ENCODE assay signal across 35 cellular contexts in genomic region chr5:5551499-5551898, GRCh38.
"Had no signal": no experiment of that assay in that cellular context is flagged by ENCODE, and none has a peak within 500 bp of the region (broad histone marks: within the 10 kb centered on the region; RNA-seq: fewer than 3 reads in every experiment).

No MANE protein-coding gene starts in this region.

- DNase-seq: activated B cell treated with CpG ODN at 0.5 μM for 24 hours; activated CD4-positive, alpha-beta memory T cell treated with anti-CD3 and anti-CD28 coated beads for 36 hours; activated CD4-positive, alpha-beta T cell treated with anti-CD3 and anti-CD28 coated beads for 4 hours; activated CD4-positive, alpha-beta T cell treated with anti-CD3 and anti-CD28 coated beads, Interleukin-2, amount 10 ng/mL, durations not matched to agents 24 days and 14 days; activated CD4-positive, alpha-beta T cell treated with anti-CD3 and anti-CD28 coated beads, Interleukin-2, amount 50 U/mL, for 1 hour; activated CD4-positive, alpha-beta T cell treated with anti-CD3 and anti-CD28 coated beads, Interleukin-2, amount 50 U/mL, for 4 hours; activated CD4-positive, CD25-positive, alpha-beta regulatory T cell treated with anti-CD3 and anti-CD28 coated beads, Interleukin-2, amount 50 U/mL, for 72 hours; activated CD8-positive, alpha-beta memory T cell treated with anti-CD3 and anti-CD28 coated beads, Interleukin-2, amount 50 U/mL, for 4 hours; activated CD8-positive, alpha-beta T cell treated with anti-CD3 and anti-CD28 coated beads for 36 hours; activated effector memory CD4-positive, alpha-beta T cell treated with anti-CD3 and anti-CD28 coated beads, Interleukin-2, amount 50 U/mL, for 16 hours; activated gamma-delta T cell treated with Interleukin-2 at 50 U/mL for 16 hours; activated naive CD4-positive, alpha-beta T cell treated with anti-CD3 and anti-CD28 coated beads, Interleukin-2, amount 50 U/mL, for 16 hours; activated naive CD4-positive, alpha-beta T cell treated with Interleukin-2 at 50 U/mL for 16 hours; activated naive CD8-positive, alpha-beta T cell treated with anti-CD3 and anti-CD28 coated beads for 36 hours; activated T-cell treated with anti-CD3 and anti-CD28 coated beads for 4 hours; activated T-cell treated with anti-CD3 and anti-CD28 coated beads, Interleukin-2, amount 50 U/mL, for 1 hour; activated T-cell treated with anti-CD3 and anti-CD28 coated beads, Interleukin-2, amount 50 U/mL, for 4 hours; activated T-cell treated with anti-CD3 and anti-CD28 coated beads, Interleukin-2, amount 50 U/mL, for 72 hours; adrenal gland; amniotic stem cell; aorta; body of pancreas; brain microvascular endothelial cell; central memory CD4-positive, alpha-beta T cell; cerebellar nuclear complex; T-helper 1 cell; T-helper 2 cell; T-helper 9 cell had no signal

- H3K27me3 ChIP-seq: adrenal gland, body of pancreas, brain microvascular endothelial cell, breast epithelium had no signal

- H3K9me3 Mint-ChIP-seq: activated naive CD4-positive, alpha-beta T cell treated with anti-CD3 and anti-CD28 coated beads, Interleukin-2, amount 50 U/mL, for 72 hours; activated T-helper 1 cell treated with anti-CD3 and anti-CD28 coated beads, Interleukin-12 subunit alpha, Interleukin-12 subunit beta, Interleukin-2, Interleukin-4 antibody, amounts not matched to agents 30 ng/mL and 10 ng/mL and 1 ng/mL, durations not matched to agents 14 hours and 24 hours and 36 hours had no signal

- H3K36me3 ChIP-seq: adrenal gland, brain microvascular endothelial cell, breast epithelium had no signal

- H3K4me3 ChIP-seq: adrenal gland, body of pancreas, breast epithelium had no signal

- H3K9me3 ChIP-seq: adrenal gland, body of pancreas, breast epithelium had no signal

- H3K27ac ChIP-seq: adrenal gland, body of pancreas, brain microvascular endothelial cell, breast epithelium, VCaP had no signal

- H3K36me3 Mint-ChIP-seq: activated CD4-positive, alpha-beta memory T cell treated with anti-CD3 and anti-CD28 coated beads for 36 hours; activated naive CD4-positive, alpha-beta T cell treated with anti-CD3 and anti-CD28 coated beads, Interleukin-2, amount 50 U/mL, for 72 hours; activated naive CD8-positive, alpha-beta T cell treated with anti-CD3 and anti-CD28 coated beads for 36 hours had no signal

- H3K4me1 Mint-ChIP-seq: activated B cell treated with CpG ODN at 0.5 μM for 24 hours; activated CD4-positive, alpha-beta T cell treated with anti-CD3 and anti-CD28 coated beads, Interleukin-2, amount 10 ng/mL, durations not matched to agents 24 days and 14 days; activated naive CD8-positive, alpha-beta T cell treated with anti-CD3 and anti-CD28 coated beads for 36 hours; activated T-helper 17 cell treated with anti-CD3 and anti-CD28 coated beads, Interleukin-2, amount 50 U/mL, for 72 hours had no signal

- H3K27ac Mint-ChIP-seq: activated B cell treated with CpG ODN at 0.5 μM for 24 hours; activated CD4-positive, alpha-beta memory T cell treated with anti-CD3 and anti-CD28 coated beads for 36 hours; activated CD4-positive, alpha-beta T cell treated with anti-CD3 and anti-CD28 coated beads, Interleukin-2, amount 10 ng/mL, durations not matched to agents 24 days and 14 days; activated CD8-positive, alpha-beta T cell treated with anti-CD3 and anti-CD28 coated beads for 36 hours; activated naive CD4-positive, alpha-beta T cell treated with anti-CD3 and anti-CD28 coated beads, Interleukin-2, amount 50 U/mL, for 72 hours; activated naive CD8-positive, alpha-beta T cell treated with anti-CD3 and anti-CD28 coated beads for 36 hours; activated T-cell treated with anti-CD3 and anti-CD28 coated beads, Interleukin-2, amount 50 U/mL, for 72 hours; activated T-helper 1 cell treated with anti-CD3 and anti-CD28 coated beads, Interleukin-12 subunit alpha, Interleukin-12 subunit beta, Interleukin-2, Interleukin-4 antibody, amounts not matched to agents 30 ng/mL and 10 ng/mL and 1 ng/mL, durations not matched to agents 14 hours and 24 hours and 36 hours; activated T-helper 17 cell treated with anti-CD3 and anti-CD28 coated beads, Interleukin-2, amount 50 U/mL, for 72 hours; T-helper 1 cell treated with Interleukin-12 subunit alpha and Interleukin-12 subunit beta and Interleukin-4 antibody, amounts not matched to agents 30 μg/mL and 1 μg/mL, for 36 hours; T-helper 2 cell treated with Interferon-gamma antibody and Interleukin-4, amounts not matched to agents 5 μg/mL and 100 μg/mL, for 36 hours had no signal

- H3K4me3 Mint-ChIP-seq: activated B cell treated with CpG ODN at 0.5 μM for 24 hours; activated CD4-positive, alpha-beta memory T cell treated with anti-CD3 and anti-CD28 coated beads for 36 hours; activated CD4-positive, alpha-beta T cell treated with anti-CD3 and anti-CD28 coated beads, Interleukin-2, amount 10 ng/mL, durations not matched to agents 24 days and 14 days; activated CD8-positive, alpha-beta T cell treated with anti-CD3 and anti-CD28 coated beads for 36 hours; activated naive CD8-positive, alpha-beta T cell treated with anti-CD3 and anti-CD28 coated beads for 36 hours; activated T-cell treated with anti-CD3 and anti-CD28 coated beads, Interleukin-2, amount 50 U/mL, for 4 hours; activated T-cell treated with anti-CD3 and anti-CD28 coated beads, Interleukin-2, amount 50 U/mL, for 72 hours; activated T-helper 1 cell treated with anti-CD3 and anti-CD28 coated beads, Interleukin-12 subunit alpha, Interleukin-12 subunit beta, Interleukin-2, Interleukin-4 antibody, amounts not matched to agents 30 ng/mL and 10 ng/mL and 1 ng/mL, durations not matched to agents 14 hours and 24 hours and 36 hours; activated T-helper 17 cell treated with anti-CD3 and anti-CD28 coated beads, Interleukin-2, amount 50 U/mL, for 72 hours; T-helper 1 cell treated with Interleukin-12 subunit alpha and Interleukin-12 subunit beta and Interleukin-4 antibody, amounts not matched to agents 30 μg/mL and 1 μg/mL, for 36 hours; T-helper 2 cell treated with Interferon-gamma antibody and Interleukin-4, amounts not matched to agents 5 μg/mL and 100 μg/mL, for 36 hours had no signal

- H3K4me1 ChIP-seq: adrenal gland, body of pancreas, breast epithelium had no signal
